In the genomic region with DNA sequence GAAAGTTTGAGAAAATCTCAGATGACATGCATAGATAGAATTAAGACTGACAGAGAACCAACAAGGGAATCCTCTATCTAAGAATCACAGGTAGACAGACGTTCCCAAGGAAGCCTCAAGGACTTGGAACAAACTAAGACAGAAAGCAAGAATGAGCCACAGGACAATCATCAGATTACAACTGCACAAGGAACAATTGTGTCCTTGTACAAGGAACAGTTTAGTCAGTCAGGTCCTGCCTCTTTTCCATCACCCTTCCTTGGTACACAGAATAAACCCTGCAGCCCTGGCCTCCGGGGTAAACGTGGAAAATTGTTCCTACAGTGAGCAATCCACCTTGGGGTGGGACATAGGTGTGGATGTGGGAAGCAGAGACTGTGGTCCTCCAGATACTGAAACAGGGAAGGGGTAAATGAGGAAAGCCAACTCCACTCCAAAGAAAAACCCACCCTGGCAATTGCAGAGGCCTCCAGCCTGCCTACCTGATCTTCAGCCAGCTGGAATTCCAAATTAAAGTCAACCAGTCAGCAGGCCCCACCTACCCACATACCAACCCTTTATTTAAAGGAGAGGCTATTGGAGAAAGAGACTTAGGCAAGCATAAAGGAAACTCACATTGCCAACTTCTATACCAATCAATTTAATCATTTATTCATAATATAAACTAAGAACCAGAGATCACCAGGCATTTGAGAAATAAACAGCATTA, we compare ENCODE assay signal across 17 cellular contexts.
"Had no signal": no experiment of that assay in that cellular context is flagged by ENCODE, and none has a peak within 500 bp of the region (broad histone marks: within the 10 kb centered on the region; RNA-seq: fewer than 3 reads in every experiment).

No MANE protein-coding gene starts in this region.

- H3K4me3 Mint-ChIP-seq: activated CD4-positive, alpha-beta T cell treated with anti-CD3 and anti-CD28 coated beads, Interleukin-2, amount 10 ng/mL, durations not matched to agents 7 days and 5 days; activated naive CD8-positive, alpha-beta T cell; nephron progenitor cell; stimulated activated naive CD8-positive, alpha-beta T cell treated with anti-CD3 and anti-CD28 coated beads, Interleukin-15, amount 100 ng/mL, for 72 hours; T-helper 2 cell treated with Interferon-gamma antibody and Interleukin-4, amounts not matched to agents 5 μg/mL and 100 μg/mL, for 36 hours had no signal

- H3K27ac ChIP-seq: body of pancreas, colonic mucosa, esophagus squamous epithelium, right lobe of liver, spleen, upper lobe of left lung had no signal

- H3K36me3 ChIP-seq: colonic mucosa, esophagus squamous epithelium, right lobe of liver had no signal

- H3K27me3 ChIP-seq: body of pancreas, colonic mucosa, esophagus squamous epithelium, right lobe of liver, spleen, upper lobe of left lung had no signal

- DNase-seq: activated CD4-positive, alpha-beta T cell treated with anti-CD3 and anti-CD28 coated beads, Interleukin-2, amount 10 ng/mL, durations not matched to agents 7 days and 5 days; activated CD8-positive, alpha-beta memory T cell treated with anti-CD3 and anti-CD28 coated beads, Interleukin-2, amount 50 U/mL, for 48 hours; activated gamma-delta T cell treated with Interleukin-2 at 50 U/mL for 16 hours; amniotic stem cell; body of pancreas; central memory CD4-positive, alpha-beta T cell; colonic mucosa; esophagus squamous epithelium; left ventricle myocardium superior; nephron progenitor cell; right lobe of liver; spleen; stimulated activated naive CD8-positive, alpha-beta T cell treated with anti-CD3 and anti-CD28 coated beads, Interleukin-15, amount 100 ng/mL, for 72 hours; SW 1271; upper lobe of left lung had no signal

- H3K4me1 Mint-ChIP-seq: activated CD4-positive, alpha-beta T cell treated with anti-CD3 and anti-CD28 coated beads, Interleukin-2, amount 10 ng/mL, durations not matched to agents 7 days and 5 days; stimulated activated naive CD8-positive, alpha-beta T cell treated with anti-CD3 and anti-CD28 coated beads, Interleukin-15, amount 100 ng/mL, for 72 hours had no signal

- H3K27ac Mint-ChIP-seq: activated CD4-positive, alpha-beta T cell treated with anti-CD3 and anti-CD28 coated beads, Interleukin-2, amount 10 ng/mL, durations not matched to agents 7 days and 5 days; activated naive CD8-positive, alpha-beta T cell; nephron progenitor cell; stimulated activated naive CD8-positive, alpha-beta T cell treated with anti-CD3 and anti-CD28 coated beads, Interleukin-15, amount 100 ng/mL, for 72 hours; T-helper 2 cell treated with Interferon-gamma antibody and Interleukin-4, amounts not matched to agents 5 μg/mL and 100 μg/mL, for 36 hours had no signal

- H3K4me3 ChIP-seq: body of pancreas, colonic mucosa, esophagus squamous epithelium, right lobe of liver, spleen, upper lobe of left lung had no signal

- ATAC-seq: body of pancreas; left ventricle myocardium superior; right lobe of liver; stimulated activated naive CD8-positive, alpha-beta T cell treated with anti-CD3 and anti-CD28 coated beads, Interleukin-15, amount 100 ng/mL, for 72 hours had no signal

- H3K27me3 Mint-ChIP-seq: activated CD4-positive, alpha-beta T cell treated with anti-CD3 and anti-CD28 coated beads, Interleukin-2, amount 10 ng/mL, durations not matched to agents 7 days and 5 days; activated naive CD8-positive, alpha-beta T cell; stimulated activated naive CD8-positive, alpha-beta T cell treated with anti-CD3 and anti-CD28 coated beads, Interleukin-15, amount 100 ng/mL, for 72 hours had no signal

- H3K9me3 ChIP-seq: body of pancreas, colonic mucosa, esophagus squamous epithelium, right lobe of liver, upper lobe of left lung had no signal

- H3K4me1 ChIP-seq: body of pancreas, colonic mucosa, esophagus squamous epithelium, right lobe of liver, spleen, upper lobe of left lung had no signal
